ENCODE assay signal across 8 cellular contexts in the genomic region with DNA sequence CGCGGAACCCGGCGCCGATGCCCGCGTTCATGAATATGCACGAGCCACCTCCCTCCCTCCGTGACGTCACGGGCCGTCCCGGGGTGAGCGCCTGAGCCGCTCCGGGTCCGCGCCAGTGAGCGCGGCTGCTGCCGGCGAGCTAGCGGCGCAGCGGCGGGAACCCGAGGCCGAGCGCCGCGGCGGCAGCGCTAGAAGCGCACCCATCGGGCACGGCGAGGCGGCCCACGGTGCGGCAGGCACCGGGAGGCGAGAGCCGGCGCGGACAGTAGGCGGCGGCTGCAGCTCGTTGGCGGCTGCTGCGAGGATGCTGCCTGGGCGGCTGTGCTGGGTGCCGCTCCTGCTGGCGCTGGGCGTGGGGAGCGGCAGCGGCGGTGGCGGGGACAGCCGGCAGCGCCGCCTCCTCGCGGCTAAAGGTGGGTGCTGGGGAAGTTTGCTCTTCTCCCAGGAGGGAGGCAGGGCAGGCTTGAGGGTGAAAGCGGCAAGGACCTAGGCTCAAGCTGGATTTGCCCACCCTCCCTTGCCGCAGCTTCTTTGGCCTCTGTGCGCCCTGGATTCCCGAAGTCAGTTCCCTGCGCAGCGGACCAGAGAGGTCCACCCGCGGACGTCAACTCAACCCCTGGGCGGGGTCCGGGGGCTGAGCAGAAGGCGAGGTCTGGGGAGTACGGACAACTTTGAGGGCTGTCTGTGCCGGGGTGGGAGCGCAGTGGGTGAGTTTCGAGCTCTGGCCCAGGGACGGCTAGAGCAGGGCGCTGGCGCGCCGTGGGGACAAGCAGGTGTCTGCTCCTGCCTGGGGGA. TPM values are rescaled to one million over a fixed set of nuclear protein-coding genes. Genes with fewer than 3 reads are reported as not detected.
DNase-seq lines count a peak whose midpoint lies in the region; ATAC-seq and TF ChIP-seq lines count a peak whose summit lies in the region.

A gene (plus strand): TSS at position 115 of the 795 bp plus-strand sequence.

- no peak within 1 kb of the TSS for H3K27ac Mint-ChIP-seq in activated T-cell treated with anti-CD3 and anti-CD28 coated beads, Interleukin-2, amount 50 U/mL, for 24 hours
- no peak within 1 kb of the TSS for H3K27ac Mint-ChIP-seq in effector memory CD8-positive, alpha-beta T cell

- H3K27me3 Mint-ChIP-seq in activated T-cell treated with anti-CD3 and anti-CD28 coated beads, Interleukin-2, amount 50 U/mL, for 24 hours, result peaks cover 67% of the 10 kb centered on the region
- peaks cover 40 to 63% of the 10 kb centered on the region in 2 donors for H3K27me3 Mint-ChIP-seq in effector memory CD8-positive, alpha-beta T cell

- H3K36me3 ChIP-seq in PC-3 (ENCODE audit: low read depth, low read length), result no peaks in the 10 kb centered on the region
- no peaks in the 10 kb centered on the region for H3K36me3 ChIP-seq in ectodermal cell (ENCODE audit: control insufficient read depth, insufficient read depth, low read length)
- no peaks in the 10 kb centered on the region for H3K36me3 ChIP-seq in lower lobe of right lung

- no peak within 1 kb of the TSS for H3K4me3 Mint-ChIP-seq in activated T-cell treated with anti-CD3 and anti-CD28 coated beads, Interleukin-2, amount 50 U/mL, for 24 hours
- no peak within 1 kb of the TSS for H3K4me3 Mint-ChIP-seq in effector memory CD8-positive, alpha-beta T cell

- no peak within 1 kb of the TSS for H2AFZ ChIP-seq in PC-3 (ENCODE audit: low read length)

- H3K9me3 ChIP-seq in PC-3 (ENCODE audit: low read length) (no peaks in the 10 kb centered on the region), ectodermal cell (ENCODE audit: control insufficient read depth, low read length) (no peaks in the 10 kb centered on the region), lower lobe of right lung (no peaks in the 10 kb centered on the region)

- H4K20me1 ChIP-seq in PC-3 (ENCODE audit: low read length), result no peaks in the 10 kb centered on the region

- no peak within 1 kb of the TSS for H3K4me2 ChIP-seq in PC-3 (ENCODE audit: low read length)

- no peaks in the 10 kb centered on the region for H3K36me3 Mint-ChIP-seq in activated T-cell treated with anti-CD3 and anti-CD28 coated beads, Interleukin-2, amount 50 U/mL, for 24 hours (ENCODE audit: low read depth)
- H3K36me3 Mint-ChIP-seq in effector memory CD8-positive, alpha-beta T cell (ENCODE audit: insufficient read depth), result no peaks in the 10 kb centered on the region

- TF ChIP-seq CTCF in PC-3 (conservative IDR thresholded peaks at IDR 0.05; ENCODE audit: low read depth, low read length) (no peak), lower lobe of right lung (IDR thresholded peaks at IDR 0.05) (no peak)

- H3K9me2 ChIP-seq in PC-3 (replicated peaks; ENCODE audit: low read length), result no peaks in the 10 kb centered on the region

- H3K4me1 ChIP-seq in PC-3 (ENCODE audit: insufficient read depth, low read length) (no peaks in the 10 kb centered on the region), ectodermal cell (ENCODE audit: control insufficient read depth, insufficient read depth, low read length) (no peaks in the 10 kb centered on the region), lower lobe of right lung (peaks cover 13% of the 10 kb centered on the region)

- no peaks in the 10 kb centered on the region for H3K9me3 Mint-ChIP-seq in activated T-cell treated with anti-CD3 and anti-CD28 coated beads, Interleukin-2, amount 50 U/mL, for 24 hours
- H3K9me3 Mint-ChIP-seq in effector memory CD8-positive, alpha-beta T cell, result no peaks in the 10 kb centered on the region

- H3K79me2 ChIP-seq in PC-3 (ENCODE audit: low read length), result no peaks in the 10 kb centered on the region

- WGBS in ectodermal cell, 2 experiments, result 1% methylated on average over 84 of the region's 84 CpGs

- BruUV-seq in PC-3 (replicated peaks; lab: Mats Ljungman, UMichigan), result no TSS peak

- ATAC-seq in HG03469 (IDR thresholded peaks at IDR 0.05; ENCODE audit: unreplicated experiment) (peak; percentile 39), PC-3 (peak; percentile 20; the same call in 1 of the 2 replicates), lower lobe of right lung (peak; percentile 71 to 74)
- ATAC-seq in effector memory CD8-positive, alpha-beta T cell (replicated peaks), result no peak

- H3F3A ChIP-seq in PC-3 (ENCODE audit: low read length, unreplicated experiment), result no peaks in the 10 kb centered on the region

- H3K9ac ChIP-seq in PC-3 (ENCODE audit: low read length), result no peak within 1 kb of the TSS

- CTCF ChIA-PET in PC-3 (lab: Charles Lee), result no interaction called here

- H3K27me3 ChIP-seq in PC-3 (ENCODE audit: low read length), result peaks cover 33% of the 10 kb centered on the region
- peaks cover 38% of the 10 kb centered on the region for H3K27me3 ChIP-seq in ectodermal cell (ENCODE audit: control insufficient read depth, insufficient read depth, low read length, poor library complexity, severe bottlenecking)
- H3K27me3 ChIP-seq in lower lobe of right lung (ENCODE audit: low read depth), result peaks cover 49% of the 10 kb centered on the region

- H3K27ac ChIP-seq in PC-3 (ENCODE audit: low read length) (no peak within 1 kb of the TSS), ectodermal cell (ENCODE audit: insufficient read depth, low read depth, low read length, poor library complexity, severe bottlenecking) (no peak within 1 kb of the TSS), lower lobe of right lung (no peak within 1 kb of the TSS)

- POLR2A ChIA-PET in PC-3 (lab: Charles Lee; ENCODE audit: unreplicated experiment), result no interaction called here

- intact Hi-C loops in PC-3 (cut with micrococcal nuclease), result no loop called here
- intact Hi-C loops in lower lobe of right lung (cut with DNase I), result no loop called here

- peaks cover 6% of the 10 kb centered on the region for H3K4me1 Mint-ChIP-seq in activated T-cell treated with anti-CD3 and anti-CD28 coated beads, Interleukin-2, amount 50 U/mL, for 24 hours (ENCODE audit: low read depth)
- H3K4me1 Mint-ChIP-seq in effector memory CD8-positive, alpha-beta T cell (ENCODE audit: low read depth in 2 of 2), result no peaks in the 10 kb centered on the region

- H3K4me3 ChIP-seq in PC-3 (ENCODE audit: low read length) (no peak within 1 kb of the TSS), ectodermal cell (ENCODE audit: insufficient read depth, low read depth, low read length) (peak within 1 kb of the TSS; percentile 65), lower lobe of right lung (peak within 1 kb of the TSS; percentile 44)

- DNase-seq in activated T-cell treated with anti-CD3 and anti-CD28 coated beads, Interleukin-2, amount 50 U/mL, for 24 hours, result peak; percentile 32
- DNase-seq in activated T-cell treated with anti-CD3 and anti-CD28 coated beads for 4 hours, result no peak
- no peak for DNase-seq in PC-3
- DNase-seq in lower lobe of right lung, result peak; percentile 56
- peak; percentile 86 for DNase-seq in superior temporal gyrus (ENCODE audit: extremely low spot score)
- DNase-seq in effector memory CD8-positive, alpha-beta T cell, result no peak

RNA-seq across cellular contexts. Expression of the gene that starts here (rescaled TPM):
- total RNA-seq in PC-3 (2014; rRNA removed) (not detected in 2 replicates), lower lobe of right lung (4.5 TPM)
- 3.8 TPM for polyA plus RNA-seq in ectodermal cell (2013, experiment 1 of 4)
- 3.1 TPM for polyA plus RNA-seq in ectodermal cell (2013, experiment 2 of 4)
- polyA plus RNA-seq in ectodermal cell (2013, experiment 3 of 4), result 3.0 TPM
- polyA plus RNA-seq in ectodermal cell (2013, experiment 4 of 4), result 3.1 TPM

Comparison
In these comparisons a context has a peak if more than half of its experiments do, and no peak if none do; other contexts are left out.
1. DNase-seq: peak in activated T-cell treated with anti-CD3 and anti-CD28 coated beads, Interleukin-2, amount 50 U/mL, for 24 hours (single experiment), lower lobe of right lung (single experiment) and superior temporal gyrus (single experiment); none in activated T-cell treated with anti-CD3 and anti-CD28 coated beads for 4 hours (single experiment), PC-3 (single experiment) and effector memory CD8-positive, alpha-beta T cell (0 of 3).
2. Peak in ATAC-seq in PC-3; RNA of the gene not detected or under 1 TPM.